ENCODE assay signal across 24 cellular contexts in the genomic region with DNA sequence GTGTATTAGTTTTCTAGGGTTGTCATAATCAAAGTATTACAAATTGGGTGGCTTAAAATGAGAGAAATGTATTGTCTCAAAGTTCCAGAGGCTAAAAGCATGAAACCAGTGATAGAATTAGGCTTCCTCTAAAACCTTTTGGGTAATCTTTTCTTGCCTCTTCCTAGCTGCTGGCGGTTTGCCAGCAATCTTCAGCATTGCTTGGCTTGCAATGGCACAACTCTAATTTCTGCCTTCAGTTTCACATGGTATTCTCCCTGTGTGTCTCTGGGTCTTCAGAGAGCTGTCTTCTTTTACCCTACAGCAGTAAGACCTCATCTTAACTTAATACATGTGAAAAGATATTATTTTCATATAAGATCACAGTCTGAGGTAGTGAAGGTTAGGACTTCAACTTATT.
A peak's percentile ranks its signal among the peaks of the same experiment; 100 is the strongest.
DNase-seq lines count a peak whose midpoint lies in the region; ATAC-seq and TF ChIP-seq lines count a peak whose summit lies in the region.
"Had no signal": no experiment of that assay in that cellular context is flagged by ENCODE, and none has a peak within 500 bp of the region (broad histone marks: within the 10 kb centered on the region; RNA-seq: fewer than 3 reads in every experiment).

No MANE protein-coding gene starts in this region.

- intact Hi-C loops in HCT116 (cut with micrococcal nuclease), result no loop called here

- H3K4me3 Mint-ChIP-seq in CD8-positive, alpha-beta memory T cell, result no peak overlapping the region
- H3K4me3 Mint-ChIP-seq: activated CD4-positive, alpha-beta memory T cell treated with anti-CD3 and anti-CD28 coated beads for 36 hours; activated naive CD8-positive, alpha-beta T cell treated with anti-CD3 and anti-CD28 coated beads, Interleukin-2, amount 50 U/mL, for 24 hours; CD14-positive monocyte; stimulated activated effector memory CD8-positive, alpha-beta T cell treated with anti-CD3 and anti-CD28 coated beads, Interleukin-12 subunit alpha, Interleukin-12 subunit beta, amount 100 ng/mL, for 72 hours had no signal

- H3K4me3 ChIP-seq in HCT116 (replicated peaks in 1 of 2; ENCODE audit: low read depth in 1 of 2, low read length in 2 of 2), result no peak overlapping the region
- no peak overlapping the region for H3K4me3 ChIP-seq in fibroblast of mammary gland (ENCODE audit: control insufficient read depth, low read depth, low read length)
- H3K4me3 ChIP-seq in CD8-positive, alpha-beta memory T cell (ENCODE audit: low read length), result no peak overlapping the region
- H3K4me3 ChIP-seq: body of pancreas, esophagus muscularis mucosa, gastroesophageal sphincter, skin epidermis, uterus had no signal

- no peaks in the 10 kb centered on the region for H3K9me2 ChIP-seq in HCT116 (ENCODE audit: insufficient read depth)

- ATAC-seq in HCT116 (no peak), GM18873 (IDR thresholded peaks at IDR 0.05; ENCODE audit: low FRiP score, unreplicated experiment) (no peak), HG03045 (IDR thresholded peaks at IDR 0.05; ENCODE audit: unreplicated experiment) (no peak)
- ATAC-seq: activated naive CD8-positive, alpha-beta T cell treated with anti-CD3 and anti-CD28 coated beads, Interleukin-2, amount 50 U/mL, for 24 hours; body of pancreas; gastroesophageal sphincter; stimulated activated effector memory CD8-positive, alpha-beta T cell treated with anti-CD3 and anti-CD28 coated beads, Interleukin-12 subunit alpha, Interleukin-12 subunit beta, amount 100 ng/mL, for 72 hours had no signal

- RAD21 ChIA-PET in HCT116 (lab: Charles Lee; ENCODE audit: low non-redundant PET in 1 of 2, low total read pairs in 2 of 2, uncharacterized antibody in 2 of 2, unreplicated experiment in 2 of 2), result no interaction called here

- H3K27ac Mint-ChIP-seq in CD8-positive, alpha-beta memory T cell, result no peak overlapping the region
- H3K27ac Mint-ChIP-seq: activated CD4-positive, alpha-beta memory T cell treated with anti-CD3 and anti-CD28 coated beads for 36 hours; activated naive CD8-positive, alpha-beta T cell treated with anti-CD3 and anti-CD28 coated beads, Interleukin-2, amount 50 U/mL, for 24 hours; CD14-positive monocyte; stimulated activated effector memory CD8-positive, alpha-beta T cell treated with anti-CD3 and anti-CD28 coated beads, Interleukin-12 subunit alpha, Interleukin-12 subunit beta, amount 100 ng/mL, for 72 hours had no signal

- no peaks in the 10 kb centered on the region for H3K4me1 Mint-ChIP-seq in CD8-positive, alpha-beta memory T cell
- H3K4me1 Mint-ChIP-seq: activated naive CD8-positive, alpha-beta T cell treated with anti-CD3 and anti-CD28 coated beads, Interleukin-2, amount 50 U/mL, for 24 hours; CD14-positive monocyte; stimulated activated effector memory CD8-positive, alpha-beta T cell treated with anti-CD3 and anti-CD28 coated beads, Interleukin-12 subunit alpha, Interleukin-12 subunit beta, amount 100 ng/mL, for 72 hours had no signal

- DNase-seq in NCI-H748 (lab: John Stamatoyannopoulos, UW; ENCODE audit: unreplicated experiment), result peak; percentile 22
- DNase-seq in NCI-H748 treated with DMSO at 0.1 percent for 48 hours (lab: John Stamatoyannopoulos, UW), result no peak
- no peak for DNase-seq in HCT116 (ENCODE audit: low read depth, low spot score)
- DNase-seq in NCI-H69 (lab: John Stamatoyannopoulos, UW), result peak; percentile 75
- peak; percentile 2 for DNase-seq in fibroblast of mammary gland (ENCODE audit: low read depth)
- DNase-seq in CD8-positive, alpha-beta memory T cell, result no peak
- DNase-seq: activated CD4-positive, alpha-beta memory T cell treated with anti-CD3 and anti-CD28 coated beads for 36 hours; activated CD4-positive, CD25-positive, alpha-beta regulatory T cell; activated effector memory CD4-positive, alpha-beta T cell treated with Interleukin-2 at 50 U/mL for 16 hours; activated naive CD8-positive, alpha-beta T cell treated with anti-CD3 and anti-CD28 coated beads, Interleukin-2, amount 50 U/mL, for 24 hours; body of pancreas; effector memory CD4-positive, alpha-beta T cell; GF-D8; NCI-H187 treated with DMSO at 0.1 percent for 48 hours; nucleus accumbens; stimulated activated CD4-positive, alpha-beta T cell treated with anti-CD3 and anti-CD28 coated beads, Interleukin-1b, Interleukin-23, amount 100 ng/mL, for 48 hours; uterus had no signal

- no peaks in the 10 kb centered on the region for H3K27me3 ChIP-seq in HCT116 (ENCODE audit: insufficient read depth, low read length)
- no peaks in the 10 kb centered on the region for H3K27me3 ChIP-seq in CD8-positive, alpha-beta memory T cell (ENCODE audit: insufficient read depth, low read length, poor library complexity, severe bottlenecking)
- H3K27me3 ChIP-seq: body of pancreas, esophagus muscularis mucosa, gastroesophageal sphincter, uterus had no signal

- no peak overlapping the region for H3K27ac ChIP-seq in HCT116 (ENCODE audit: low read depth, low read length)
- H3K27ac ChIP-seq in CD8-positive, alpha-beta memory T cell (ENCODE audit: low read depth, low read length), result no peak overlapping the region
- H3K27ac ChIP-seq: body of pancreas, esophagus muscularis mucosa, gastroesophageal sphincter, skin epidermis, uterus had no signal

- POLR2A ChIA-PET in HCT116 (lab: Charles Lee), result no interaction called here
- POLR2A ChIA-PET in CD8-positive, alpha-beta memory T cell (lab: Charles Lee), result no interaction called here

- TF ChIP-seq CTCF in HCT116 (IDR thresholded peaks at IDR 0.05 in 2 of 3, conservative IDR thresholded peaks at IDR 0.05 in 1 of 3; ENCODE audit: borderline replicate concordance in 1 of 3, insufficient read depth in 1 of 3, low read depth in 2 of 3, low read length in 2 of 3) (no peak), fibroblast of mammary gland (conservative IDR thresholded peaks at IDR 0.05; ENCODE audit: control insufficient read depth, insufficient read depth, low read depth, low read length) (no peak)

- H3K79me2 ChIP-seq in HCT116 (ENCODE audit: insufficient read depth, low read length), result no peaks in the 10 kb centered on the region

- no peaks in the 10 kb centered on the region for H3K9me3 ChIP-seq in HCT116 (ENCODE audit: control insufficient read depth in 1 of 2, insufficient read depth in 1 of 2, low read depth in 1 of 2, low read length in 2 of 2)
- no peaks in the 10 kb centered on the region for H3K9me3 ChIP-seq in CD8-positive, alpha-beta memory T cell (ENCODE audit: low read length)
- H3K9me3 ChIP-seq: body of pancreas, gastroesophageal sphincter, uterus had no signal

- no peaks in the 10 kb centered on the region for H3K36me3 ChIP-seq in HCT116 (ENCODE audit: control insufficient read depth in 1 of 2, insufficient read depth in 2 of 2, low read length in 2 of 2)
- no peaks in the 10 kb centered on the region for H3K36me3 ChIP-seq in CD8-positive, alpha-beta memory T cell (ENCODE audit: insufficient read depth, low read length)
- H3K36me3 ChIP-seq: esophagus muscularis mucosa, gastroesophageal sphincter, uterus had no signal

- H3K9me3 Mint-ChIP-seq in CD8-positive, alpha-beta memory T cell, result peaks cover 0 to 4% (median 0%) of the 10 kb centered on the region in 5 donors
- H3K9me3 Mint-ChIP-seq: activated CD4-positive, alpha-beta memory T cell treated with anti-CD3 and anti-CD28 coated beads for 36 hours; stimulated activated effector memory CD8-positive, alpha-beta T cell treated with anti-CD3 and anti-CD28 coated beads, Interleukin-12 subunit alpha, Interleukin-12 subunit beta, amount 100 ng/mL, for 72 hours had no signal

- peak overlapping the region; percentile 43 for H2AFZ ChIP-seq in HCT116 (ENCODE audit: low read depth, low read length, poor library complexity, severe bottlenecking)

- no peak for TF ChIP-seq RAD21 in HCT116 (IDR thresholded peaks at IDR 0.05; ENCODE audit: low read depth)

- no peak for TF ChIP-seq POLR2A in HCT116 (IDR thresholded peaks at IDR 0.05; ENCODE audit: borderline replicate concordance, extremely low read depth, insufficient read depth, insufficient read length)

- H4K20me1 ChIP-seq in HCT116 (ENCODE audit: insufficient read depth), result no peaks in the 10 kb centered on the region

- H3K27me3 Mint-ChIP-seq in CD8-positive, alpha-beta memory T cell, result peaks cover 13 to 18% of the 10 kb centered on the region in 2 donors
- H3K27me3 Mint-ChIP-seq: activated naive CD8-positive, alpha-beta T cell treated with anti-CD3 and anti-CD28 coated beads, Interleukin-2, amount 50 U/mL, for 24 hours had no signal

- no peak overlapping the region for H3K9ac ChIP-seq in HCT116 (ENCODE audit: low read length)

- no peaks in the 10 kb centered on the region for H3K4me1 ChIP-seq in HCT116 (ENCODE audit: control insufficient read depth in 1 of 2, insufficient read depth in 2 of 2, low read length in 2 of 2)
- no peaks in the 10 kb centered on the region for H3K4me1 ChIP-seq in CD8-positive, alpha-beta memory T cell (ENCODE audit: insufficient read depth, low read length)
- H3K4me1 ChIP-seq: body of pancreas, esophagus muscularis mucosa, gastroesophageal sphincter, uterus had no signal

- CTCF ChIA-PET in HCT116 (lab: Charles Lee), result no interaction called here
- CTCF ChIA-PET in CD8-positive, alpha-beta memory T cell (lab: Charles Lee), result no interaction called here

- no peaks in the 10 kb centered on the region for H3K36me3 Mint-ChIP-seq in CD8-positive, alpha-beta memory T cell
- H3K36me3 Mint-ChIP-seq: activated CD4-positive, alpha-beta memory T cell treated with anti-CD3 and anti-CD28 coated beads for 36 hours; CD14-positive monocyte; stimulated activated effector memory CD8-positive, alpha-beta T cell treated with anti-CD3 and anti-CD28 coated beads, Interleukin-12 subunit alpha, Interleukin-12 subunit beta, amount 100 ng/mL, for 72 hours had no signal

- H3K4me2 ChIP-seq in HCT116 (ENCODE audit: low read length), result no peak overlapping the region

- no TSS peak for BruUV-seq in HCT116 (replicated peaks; lab: Mats Ljungman, UMichigan)

TF ChIP-seq in HCT116, 20 proteins besides CTCF, POLR2A, EP300 and RAD21 (continues in another document):
- no peak for TF ChIP-seq SP1 (IDR thresholded peaks at IDR 0.05; ENCODE audit: low read depth)
- TF ChIP-seq ZFX (IDR thresholded peaks at IDR 0.05), result no peak
- TF ChIP-seq FOSL1 (IDR thresholded peaks at IDR 0.05; ENCODE audit: low read depth), result no peak
- TF ChIP-seq, protein P1, sequence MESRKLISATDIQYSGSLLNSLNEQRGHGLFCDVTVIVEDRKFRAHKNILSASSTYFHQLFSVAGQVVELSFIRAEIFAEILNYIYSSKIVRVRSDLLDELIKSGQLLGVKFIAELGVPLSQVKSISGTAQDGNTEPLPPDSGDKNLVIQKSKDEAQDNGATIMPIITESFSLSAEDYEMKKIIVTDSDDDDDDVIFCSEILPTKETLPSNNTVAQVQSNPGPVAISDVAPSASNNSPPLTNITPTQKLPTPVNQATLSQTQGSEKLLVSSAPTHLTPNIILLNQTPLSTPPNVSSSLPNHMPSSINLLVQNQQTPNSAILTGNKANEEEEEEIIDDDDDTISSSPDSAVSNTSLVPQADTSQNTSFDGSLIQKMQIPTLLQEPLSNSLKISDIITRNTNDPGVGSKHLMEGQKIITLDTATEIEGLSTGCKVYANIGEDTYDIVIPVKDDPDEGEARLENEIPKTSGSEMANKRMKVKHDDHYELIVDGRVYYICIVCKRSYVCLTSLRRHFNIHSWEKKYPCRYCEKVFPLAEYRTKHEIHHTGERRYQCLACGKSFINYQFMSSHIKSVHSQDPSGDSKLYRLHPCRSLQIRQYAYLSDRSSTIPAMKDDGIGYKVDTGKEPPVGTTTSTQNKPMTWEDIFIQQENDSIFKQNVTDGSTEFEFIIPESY (IDR thresholded peaks at IDR 0.05; ENCODE audit: extremely low read depth, insufficient replicate concordance, low read length), result no peak

Comparison
In these comparisons a context has a peak if more than half of its experiments do, and no peak if none do; other contexts are left out.
1. DNase-seq: peak in NCI-H748 (single experiment), NCI-H69 (single experiment) and fibroblast of mammary gland (single experiment); none in NCI-H748 treated with DMSO at 0.1 percent for 48 hours (single experiment), HCT116 (single experiment) and CD8-positive, alpha-beta memory T cell (0 of 5).